Comparison of ENCODE assay signal across 14 cellular contexts in the genomic region with DNA sequence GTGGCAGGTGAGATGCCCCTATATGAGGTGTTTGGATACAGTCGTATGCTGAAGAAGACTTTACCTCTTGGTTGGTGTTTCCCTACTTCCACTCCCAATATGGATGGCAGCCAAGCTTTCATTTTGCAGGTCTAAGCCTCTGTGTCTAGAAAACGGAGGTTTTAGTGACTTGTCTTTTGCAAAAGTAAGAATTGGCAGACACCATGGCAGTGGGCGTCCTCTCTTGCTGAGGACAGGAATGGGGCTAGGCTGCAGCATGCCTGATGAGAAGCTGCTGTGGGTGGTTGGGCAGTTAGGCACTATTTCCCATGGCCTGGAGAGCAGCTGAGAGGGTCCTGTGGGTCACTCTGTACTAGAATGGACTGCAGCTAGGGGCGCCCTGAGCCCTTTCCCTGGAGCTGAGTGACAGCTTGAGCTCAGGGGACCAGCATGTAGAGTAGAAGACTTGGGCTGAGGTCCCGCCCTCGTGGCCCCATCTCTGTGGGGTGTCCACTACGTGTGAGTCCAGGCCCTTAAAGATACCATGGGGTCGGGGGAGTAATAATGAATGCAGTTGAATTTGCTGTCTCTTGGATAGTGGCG.
DNase-seq lines count a peak whose midpoint lies in the region; ATAC-seq and TF ChIP-seq lines count a peak whose summit lies in the region.
"Had no signal": no experiment of that assay in that cellular context is flagged by ENCODE, and none has a peak within 500 bp of the region (broad histone marks: within the 10 kb centered on the region; RNA-seq: fewer than 3 reads in every experiment).

No MANE protein-coding gene starts in this region.

- TF ChIP-seq CTCF in WTC11 (IDR thresholded peaks at IDR 0.05): no peak

- H3K4me1 Mint-ChIP-seq in WTC11: no peaks in the 10 kb centered on the region

- no peak for DNase-seq in HEK293T (ENCODE audit: extremely low spot score)
- DNase-seq in WTC11 (ENCODE audit: low spot score): peak; percentile 29
- peak; percentile 52 for DNase-seq in islet precursor cell
- peak in 6 of 10 donors; percentile 24 to 88 (median 70) for DNase-seq in posterior cingulate gyrus
- no peak for DNase-seq in activated CD4-positive, alpha-beta T cell treated with anti-CD3 and anti-CD28 coated beads for 48 hours
- no peak for DNase-seq in DMS153 treated with DMSO at 0.1 percent for 48 hours (lab: John Stamatoyannopoulos, UW; ENCODE audit: unreplicated experiment)
- DNase-seq: CD8-positive, alpha-beta memory T cell; NCI-H1417 treated with DMSO at 0.1 percent for 48 hours; NCI-H1930; NCI-H226; NCI-H524; NCI-H82; PC-9 had no signal

- H3K36me3 Mint-ChIP-seq in WTC11: peaks cover 6% of the 10 kb centered on the region

- H3K27ac Mint-ChIP-seq in WTC11: no peak overlapping the region
- H3K27ac Mint-ChIP-seq: CD8-positive, alpha-beta memory T cell had no signal

- CTCF ChIA-PET in HEK293T (lab: Yijun Ruan, JAX) (no interaction called here), WTC11 (lab: Charles Lee) (interaction anchor here (0.6 to 1.4 kb wide), 5 partner anchors 12 to 121 kb away, joined by 3 to 4 read pairs (median 4); no protein-coding TSS in a partner anchor)

- H3K27me3 Mint-ChIP-seq in WTC11 (ENCODE audit: low read depth): peaks cover 76% of the 10 kb centered on the region

- POLR2A ChIA-PET in HEK293T (lab: Yijun Ruan, JAX): no interaction called here
- POLR2A ChIA-PET in WTC11 (lab: Charles Lee): no interaction called here

- no peak overlapping the region for H3K4me3 Mint-ChIP-seq in WTC11

- H3K9me3 Mint-ChIP-seq in WTC11: peaks cover 6% of the 10 kb centered on the region; the same call in 1 of the 2 replicates
- H3K9me3 Mint-ChIP-seq: CD8-positive, alpha-beta memory T cell had no signal

- peak; percentile 61 for ATAC-seq in WTC11
- no peak for ATAC-seq in GM19467 (IDR thresholded peaks at IDR 0.05; ENCODE audit: unreplicated experiment)

- intact Hi-C loops in posterior cingulate gyrus (cut with DNase I): no loop called here

TF ChIP-seq in HEK293T, 16 proteins besides CTCF, POLR2A, EP300 and RAD21:
- TF ChIP-seq SUZ12 (IDR thresholded peaks at IDR 0.05) (no peak), TARDBP (IDR thresholded peaks at IDR 0.05) (no peak), FOXA1 (IDR thresholded peaks at IDR 0.05) (no peak), ELF4 (IDR thresholded peaks at IDR 0.05) (no peak), PKNOX1 (IDR thresholded peaks at IDR 0.05) (peak; percentile 51)

TF ChIP-seq in WTC11, 78 proteins besides CTCF, POLR2A, EP300 and RAD21:
- no peak for TF ChIP-seq GRHL2 (CRISPR knock-in tag; IDR thresholded peaks at IDR 0.05; ENCODE audit: insufficient replicate concordance, severe bottlenecking)
- TF ChIP-seq TEAD1 (CRISPR knock-in tag; IDR thresholded peaks at IDR 0.05): no peak
- TF ChIP-seq, protein P1, sequence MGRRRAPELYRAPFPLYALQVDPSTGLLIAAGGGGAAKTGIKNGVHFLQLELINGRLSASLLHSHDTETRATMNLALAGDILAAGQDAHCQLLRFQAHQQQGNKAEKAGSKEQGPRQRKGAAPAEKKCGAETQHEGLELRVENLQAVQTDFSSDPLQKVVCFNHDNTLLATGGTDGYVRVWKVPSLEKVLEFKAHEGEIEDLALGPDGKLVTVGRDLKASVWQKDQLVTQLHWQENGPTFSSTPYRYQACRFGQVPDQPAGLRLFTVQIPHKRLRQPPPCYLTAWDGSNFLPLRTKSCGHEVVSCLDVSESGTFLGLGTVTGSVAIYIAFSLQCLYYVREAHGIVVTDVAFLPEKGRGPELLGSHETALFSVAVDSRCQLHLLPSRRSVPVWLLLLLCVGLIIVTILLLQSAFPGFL (CRISPR knock-in tag; IDR thresholded peaks at IDR 0.05; ENCODE audit: borderline replicate concordance): no peak
- TF ChIP-seq ELF4 (CRISPR knock-in tag; IDR thresholded peaks at IDR 0.05; ENCODE audit: low read depth): no peak
- TF ChIP-seq TP53 (CRISPR knock-in tag; IDR thresholded peaks at IDR 0.05): no peak
- TF ChIP-seq JUN (CRISPR knock-in tag; IDR thresholded peaks at IDR 0.05): no peak
- no peak for TF ChIP-seq ZNF671 (CRISPR knock-in tag; IDR thresholded peaks at IDR 0.05)
- TF ChIP-seq ESRRA (CRISPR knock-in tag; IDR thresholded peaks at IDR 0.05; ENCODE audit: borderline replicate concordance): no peak
- TF ChIP-seq IRF2 (CRISPR knock-in tag; IDR thresholded peaks at IDR 0.05; ENCODE audit: borderline replicate concordance, low read depth): no peak

Comparison
In these comparisons a context has a peak if more than half of its experiments do, and no peak if none do; other contexts are left out.
1. DNase-seq: peak in WTC11 (single experiment), islet precursor cell (single experiment) and posterior cingulate gyrus (6 of 10); none in HEK293T (single experiment), activated CD4-positive, alpha-beta T cell treated with anti-CD3 and anti-CD28 coated beads for 48 hours (single experiment) and DMS153 treated with DMSO at 0.1 percent for 48 hours (single experiment).